In genomic region chr13:98324105-98324504, GRCh38 we compare ENCODE assay signal across 21 cellular contexts.
DNase-seq lines count a peak whose midpoint lies in the region; ATAC-seq and TF ChIP-seq lines count a peak whose summit lies in the region.
"Had no signal": no experiment of that assay in that cellular context is flagged by ENCODE, and none has a peak within 500 bp of the region (broad histone marks: within the 10 kb centered on the region; RNA-seq: fewer than 3 reads in every experiment).

No MANE protein-coding gene starts in this region.

- no peak overlapping the region for H3K27ac ChIP-seq in right atrium auricular region
- H3K27ac ChIP-seq: BLaER1, KMS-11, pancreas, tibial artery had no signal

- no peaks in the 10 kb centered on the region for H3K27me3 ChIP-seq in right atrium auricular region
- H3K27me3 ChIP-seq: BLaER1, pancreas, tibial artery had no signal

- DNase-seq in NCI-H1092 (lab: John Stamatoyannopoulos, UW) (peak; percentile 16), astrocyte of the spinal cord (ENCODE audit: low read depth, low spot score) (peak; percentile 75), right atrium auricular region (ENCODE audit: low spot score) (peak; percentile 65), skeletal muscle cell (ENCODE audit: low read depth) (peak; percentile 20), GDM1 (lab: John Stamatoyannopoulos, UW) (no peak)
- DNase-seq: activated CD4-positive, alpha-beta T cell treated with anti-CD3 and anti-CD28 coated beads, Interleukin-2, amount 10 ng/mL, durations not matched to agents 24 days and 14 days; activated CD8-positive, alpha-beta memory T cell treated with anti-CD3 and anti-CD28 coated beads, Interleukin-2, amount 50 U/mL, for 4 hours; activated gamma-delta T cell treated with Interleukin-2 at 50 U/mL for 16 hours; anterior cingulate cortex; HCEC 1CT; mucosa of descending colon; NCI-H1436; NCI-H510A; pancreas; SW 1271 had no signal

- ATAC-seq in HG02571 (IDR thresholded peaks at IDR 0.05; ENCODE audit: unreplicated experiment): no peak
- ATAC-seq in HG03280 (IDR thresholded peaks at IDR 0.05; ENCODE audit: unreplicated experiment): no peak
- ATAC-seq: mucosa of descending colon, pancreas had no signal

- H3K9me3 ChIP-seq in right atrium auricular region: no peaks in the 10 kb centered on the region
- H3K9me3 ChIP-seq: BLaER1, mucosa of descending colon, pancreas, tibial artery had no signal

- TF ChIP-seq CTCF in astrocyte of the spinal cord (IDR thresholded peaks at IDR 0.05; ENCODE audit: low read depth, low read length): no peak
- no peak for TF ChIP-seq CTCF in right atrium auricular region (IDR thresholded peaks at IDR 0.05)

- H3K4me1 ChIP-seq in right atrium auricular region: peaks cover 0 to 9% of the 10 kb centered on the region in 2 donors
- H3K4me1 ChIP-seq: BLaER1 had no signal

- no peak overlapping the region for H3K4me3 ChIP-seq in astrocyte of the spinal cord (ENCODE audit: low read depth, low read length)
- no peak overlapping the region for H3K4me3 ChIP-seq in right atrium auricular region
- H3K4me3 ChIP-seq in skeletal muscle cell (ENCODE audit: low read depth, low read length): no peak overlapping the region
- H3K4me3 ChIP-seq: BLaER1, mucosa of descending colon, pancreas, smooth muscle cell, tibial artery had no signal

- in situ Hi-C loops in astrocyte of the spinal cord (cut with HindIII; ENCODE audit: low sequenced_read_pairs): no loop called here

- H3K36me3 ChIP-seq in right atrium auricular region: no peaks in the 10 kb centered on the region
- H3K36me3 ChIP-seq: BLaER1, pancreas, tibial artery had no signal
